ENCODE assay signal across 28 cellular contexts in genomic region chr4:181760560-181760959, GRCh38.
"Had no signal": no experiment of that assay in that cellular context is flagged by ENCODE, and none has a peak within 500 bp of the region (broad histone marks: within the 10 kb centered on the region; RNA-seq: fewer than 3 reads in every experiment).

No MANE protein-coding gene starts in this region.

- H3K9me3 ChIP-seq: ascending aorta, heart left ventricle had no signal

- H3K36me3 ChIP-seq: ascending aorta, brain microvascular endothelial cell, heart left ventricle had no signal

- H3K27ac Mint-ChIP-seq: activated B cell treated with CpG ODN at 0.5 μM for 24 hours; activated CD4-positive, alpha-beta memory T cell treated with anti-CD3 and anti-CD28 coated beads for 36 hours; activated CD4-positive, alpha-beta T cell treated with anti-CD3 and anti-CD28 coated beads, Interleukin-2, amount 10 ng/mL, durations not matched to agents 24 days and 14 days; activated naive CD4-positive, alpha-beta T cell treated with anti-CD3 and anti-CD28 coated beads, Interleukin-2, amount 10 ng/mL, durations not matched to agents 7 days and 5 days; activated naive CD4-positive, alpha-beta T cell treated with anti-CD3 and anti-CD28 coated beads, Interleukin-2, amount 50 U/mL, for 72 hours; activated naive CD8-positive, alpha-beta T cell treated with anti-CD3 and anti-CD28 coated beads, Interleukin-2, amount 10 ng/mL, durations not matched to agents 7 days and 5 days; activated T-cell treated with anti-CD3 and anti-CD28 coated beads, Interleukin-2, amount 50 U/mL, for 24 hours; activated T-cell treated with anti-CD3 and anti-CD28 coated beads, Interleukin-2, amount 50 U/mL, for 72 hours; dendritic cell treated with granulocyte-macrophage colony-stimulating factor and Interleukin-4, amounts not matched to agents 40 ng/mL and 50 ng/mL, for 4 days; endodermal cell; T-helper 17 cell; T-helper 2 cell treated with Interferon-gamma antibody and Interleukin-4, amounts not matched to agents 5 μg/mL and 100 μg/mL, for 36 hours had no signal

- H3K4me1 ChIP-seq: ascending aorta, heart left ventricle had no signal

- H3K4me1 Mint-ChIP-seq: activated B cell treated with CpG ODN at 0.5 μM for 24 hours; activated CD4-positive, alpha-beta T cell treated with anti-CD3 and anti-CD28 coated beads, Interleukin-2, amount 10 ng/mL, durations not matched to agents 24 days and 14 days; activated naive CD4-positive, alpha-beta T cell treated with anti-CD3 and anti-CD28 coated beads, Interleukin-2, amount 10 ng/mL, durations not matched to agents 7 days and 5 days; activated naive CD8-positive, alpha-beta T cell treated with anti-CD3 and anti-CD28 coated beads, Interleukin-2, amount 10 ng/mL, durations not matched to agents 7 days and 5 days; central memory CD8-positive, alpha-beta T cell; endodermal cell; T-helper 17 cell had no signal

- H3K27me3 ChIP-seq: ascending aorta, brain microvascular endothelial cell, heart left ventricle had no signal

- ATAC-seq: activated CD4-positive, CD25-positive, alpha-beta regulatory T cell treated with anti-CD3 and anti-CD28 coated beads, Interleukin-2, amount 50 U/mL, for 24 hours; activated naive CD4-positive, alpha-beta T cell treated with anti-CD3 and anti-CD28 coated beads, Interleukin-2, amount 50 U/mL, for 72 hours; activated T-cell treated with anti-CD3 and anti-CD28 coated beads, Interleukin-2, amount 50 U/mL, for 72 hours; esophagus mucosa; heart left ventricle; T-helper 17 cell had no signal

- H3K4me3 ChIP-seq: ascending aorta, coronary artery, dorsolateral prefrontal cortex, heart left ventricle had no signal

- DNase-seq: activated B cell treated with CpG ODN at 0.5 μM for 24 hours; activated CD4-positive, alpha-beta memory T cell treated with anti-CD3 and anti-CD28 coated beads for 36 hours; activated CD4-positive, alpha-beta T cell treated with anti-CD3 and anti-CD28 coated beads, Interleukin-2, amount 10 ng/mL, durations not matched to agents 24 days and 14 days; activated CD8-positive, alpha-beta memory T cell treated with anti-CD3 and anti-CD28 coated beads, Interleukin-2, amount 50 U/mL, for 48 hours; activated gamma-delta T cell; activated naive CD4-positive, alpha-beta T cell; activated naive CD4-positive, alpha-beta T cell treated with anti-CD3 and anti-CD28 coated beads, Interleukin-2, amount 10 ng/mL, durations not matched to agents 7 days and 5 days; activated naive CD8-positive, alpha-beta T cell treated with anti-CD3 and anti-CD28 coated beads, Interleukin-2, amount 10 ng/mL, durations not matched to agents 7 days and 5 days; activated T-cell treated with anti-CD3 and anti-CD28 coated beads for 4 hours; activated T-cell treated with anti-CD3 and anti-CD28 coated beads, Interleukin-2, amount 50 U/mL, for 24 hours; activated T-cell treated with anti-CD3 and anti-CD28 coated beads, Interleukin-2, amount 50 U/mL, for 72 hours; dorsolateral prefrontal cortex; effector memory CD4-positive, alpha-beta T cell; endodermal cell; glutamatergic neuron; heart left ventricle; hypothalamus; T-helper 17 cell had no signal

- H3K27me3 Mint-ChIP-seq: activated B cell treated with CpG ODN at 0.5 μM for 24 hours; activated CD4-positive, alpha-beta memory T cell treated with anti-CD3 and anti-CD28 coated beads for 36 hours; activated CD4-positive, alpha-beta T cell treated with anti-CD3 and anti-CD28 coated beads, Interleukin-2, amount 10 ng/mL, durations not matched to agents 24 days and 14 days; activated naive CD4-positive, alpha-beta T cell treated with anti-CD3 and anti-CD28 coated beads, Interleukin-2, amount 10 ng/mL, durations not matched to agents 7 days and 5 days; activated naive CD8-positive, alpha-beta T cell treated with anti-CD3 and anti-CD28 coated beads, Interleukin-2, amount 10 ng/mL, durations not matched to agents 7 days and 5 days; activated T-cell treated with anti-CD3 and anti-CD28 coated beads, Interleukin-2, amount 50 U/mL, for 24 hours; central memory CD8-positive, alpha-beta T cell; dendritic cell treated with granulocyte-macrophage colony-stimulating factor and Interleukin-4, amounts not matched to agents 40 ng/mL and 50 ng/mL, for 4 days; T-helper 17 cell had no signal

- H3K9me3 Mint-ChIP-seq: activated CD4-positive, alpha-beta T cell treated with anti-CD3 and anti-CD28 coated beads, Interleukin-2, amount 10 ng/mL, durations not matched to agents 24 days and 14 days; activated naive CD8-positive, alpha-beta T cell treated with anti-CD3 and anti-CD28 coated beads, Interleukin-2, amount 10 ng/mL, durations not matched to agents 7 days and 5 days; dendritic cell treated with granulocyte-macrophage colony-stimulating factor and Interleukin-4, amounts not matched to agents 40 ng/mL and 50 ng/mL, for 4 days; endodermal cell had no signal

- H3K4me3 Mint-ChIP-seq: activated B cell treated with CpG ODN at 0.5 μM for 24 hours; activated CD4-positive, alpha-beta memory T cell treated with anti-CD3 and anti-CD28 coated beads for 36 hours; activated CD4-positive, alpha-beta T cell treated with anti-CD3 and anti-CD28 coated beads, Interleukin-2, amount 10 ng/mL, durations not matched to agents 24 days and 14 days; activated naive CD4-positive, alpha-beta T cell treated with anti-CD3 and anti-CD28 coated beads, Interleukin-2, amount 10 ng/mL, durations not matched to agents 7 days and 5 days; activated naive CD8-positive, alpha-beta T cell treated with anti-CD3 and anti-CD28 coated beads, Interleukin-2, amount 10 ng/mL, durations not matched to agents 7 days and 5 days; activated T-cell treated with anti-CD3 and anti-CD28 coated beads, Interleukin-2, amount 50 U/mL, for 24 hours; activated T-cell treated with anti-CD3 and anti-CD28 coated beads, Interleukin-2, amount 50 U/mL, for 72 hours; central memory CD8-positive, alpha-beta T cell; dendritic cell treated with granulocyte-macrophage colony-stimulating factor and Interleukin-4, amounts not matched to agents 40 ng/mL and 50 ng/mL, for 4 days; endodermal cell; T-helper 17 cell; T-helper 2 cell treated with Interferon-gamma antibody and Interleukin-4, amounts not matched to agents 5 μg/mL and 100 μg/mL, for 36 hours had no signal

- H3K36me3 Mint-ChIP-seq: activated CD4-positive, alpha-beta memory T cell treated with anti-CD3 and anti-CD28 coated beads for 36 hours; activated naive CD4-positive, alpha-beta T cell treated with anti-CD3 and anti-CD28 coated beads, Interleukin-2, amount 10 ng/mL, durations not matched to agents 7 days and 5 days; activated naive CD4-positive, alpha-beta T cell treated with anti-CD3 and anti-CD28 coated beads, Interleukin-2, amount 50 U/mL, for 72 hours; activated naive CD8-positive, alpha-beta T cell treated with anti-CD3 and anti-CD28 coated beads, Interleukin-2, amount 10 ng/mL, durations not matched to agents 7 days and 5 days had no signal

- H3K27ac ChIP-seq: ascending aorta, brain microvascular endothelial cell, coronary artery, dorsolateral prefrontal cortex, heart left ventricle, VCaP had no signal
